ENCODE assay signal across 8 cellular contexts in the genomic region with DNA sequence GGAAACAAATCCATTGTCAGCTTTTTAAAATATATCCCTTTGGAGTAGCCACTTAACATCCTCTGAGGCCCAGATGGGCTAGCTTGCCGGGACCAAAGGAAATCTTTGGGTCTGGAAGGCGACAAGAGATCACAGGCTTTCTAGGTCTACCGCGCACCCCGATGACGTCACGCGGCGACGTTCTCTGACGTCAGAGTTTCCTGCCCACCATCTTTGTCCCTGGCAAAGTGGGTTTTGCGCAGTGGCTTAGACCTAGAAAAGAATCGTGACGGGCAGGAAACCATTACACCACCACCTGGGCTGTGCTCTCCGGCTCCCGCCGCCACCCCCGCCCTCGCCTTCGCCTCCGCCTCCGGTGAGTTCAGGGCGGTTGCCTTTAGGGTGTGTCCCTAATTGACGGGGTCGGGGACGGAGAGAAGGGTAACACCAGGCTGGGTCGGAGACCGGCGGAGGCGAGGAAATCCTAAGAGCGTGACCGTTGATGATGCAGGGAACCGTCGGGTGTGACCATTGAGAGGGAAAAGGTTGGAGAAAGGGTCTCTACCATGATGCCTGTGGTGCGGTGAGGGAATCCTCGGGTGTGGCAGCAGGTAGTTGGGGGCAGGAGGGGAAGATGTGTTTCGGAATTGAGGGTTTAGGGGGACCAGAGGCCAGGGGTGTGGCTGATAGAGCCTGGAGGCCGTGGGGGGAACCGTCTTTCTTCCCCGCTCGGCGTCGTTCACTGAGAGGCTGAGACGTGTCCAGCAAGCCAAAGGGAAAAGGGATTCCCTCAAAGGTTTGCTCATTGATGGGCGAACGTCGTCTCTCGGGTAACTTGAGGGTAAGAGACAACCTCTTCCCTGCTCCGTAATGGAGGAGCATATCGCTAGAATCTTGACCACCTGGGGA. TPM values are rescaled to one million over a fixed set of nuclear protein-coding genes. Genes with fewer than 3 reads are reported as not detected.
DNase-seq lines count a peak whose midpoint lies in the region; ATAC-seq, FAIRE-seq and TF ChIP-seq lines count a peak whose summit lies in the region.

A gene (plus strand): TSS at position 249 of the 888 bp plus-strand sequence. CDS start 6,709 bp downstream, outside the sequence.

- peaks cover 36% of the 10 kb centered on the region for H4K20me1 ChIP-seq in astrocyte (ENCODE audit: insufficient read depth, low read length)

- DNase-seq in NCI-H2029 (lab: John Stamatoyannopoulos, UW) (peak; percentile 84), T-helper 22 cell (ENCODE audit: low read depth) (peak; percentile 94), astrocyte (ENCODE audit: low read depth) (peak; percentile 89), hepatic stellate cell (ENCODE audit: low spot score) (peak; percentile 81), aorta (peak; percentile 94 to 97)

- H3K79me2 ChIP-seq in astrocyte (ENCODE audit: insufficient read depth, low read length) = peaks cover 52% of the 10 kb centered on the region

- no peaks in the 10 kb centered on the region for H3K9me3 Mint-ChIP-seq in astrocyte (ENCODE audit: unreplicated experiment)

- ATAC-seq in GM18499 (IDR thresholded peaks at IDR 0.05; ENCODE audit: insufficient read depth, unreplicated experiment) (peak; percentile 73), HG02970 (IDR thresholded peaks at IDR 0.05; ENCODE audit: low FRiP score, unreplicated experiment) (peak; percentile 91), aorta (ENCODE audit: low FRiP score) (peak; percentile 96)

- H3K9me3 ChIP-seq in astrocyte (ENCODE audit: insufficient read depth, low read depth, low read length) = no peaks in the 10 kb centered on the region
- H3K9me3 ChIP-seq in aorta (ENCODE audit: control insufficient read depth, low read length) = no peaks in the 10 kb centered on the region

- H3K4me1 Mint-ChIP-seq in astrocyte (ENCODE audit: low read depth, unreplicated experiment) = peaks cover 9% of the 10 kb centered on the region

- H2AFZ ChIP-seq in astrocyte (ENCODE audit: low read depth, low read length) = peak within 1 kb of the TSS; percentile 86

- H3K9ac ChIP-seq in astrocyte (ENCODE audit: low read length) = peak within 1 kb of the TSS; percentile 99
- peak within 1 kb of the TSS; percentile 100 for H3K9ac ChIP-seq in rectal smooth muscle tissue (ENCODE audit: low read length)

- intact Hi-C loops in aorta (cut with DNase I) = loop anchor here in 1 of 2 donors (1.0 kb wide), 1 partner anchor 20 kb away; no protein-coding TSS in a partner anchor

- peak within 1 kb of the TSS; percentile 98 for H3K4me2 ChIP-seq in astrocyte (ENCODE audit: low read length)

- H3K36me3 Mint-ChIP-seq in astrocyte (ENCODE audit: low read depth, unreplicated experiment) = peaks cover 3% of the 10 kb centered on the region

- peak within 1 kb of the TSS; percentile 99 for H3K27ac Mint-ChIP-seq in astrocyte (ENCODE audit: unreplicated experiment)

- 0% methylated on average over 50 of the region's 50 CpGs for WGBS in aorta, 2 donors

- TF ChIP-seq CTCF in astrocyte (IDR thresholded peaks at IDR 0.05; ENCODE audit: insufficient read depth, low read depth, low read length) = no peak

- peak within 1 kb of the TSS; percentile 100 for H3K4me3 Mint-ChIP-seq in astrocyte (ENCODE audit: unreplicated experiment)

- H3K27ac ChIP-seq in astrocyte (ENCODE audit: low read depth, low read length) (peak within 1 kb of the TSS; percentile 94), rectal smooth muscle tissue (ENCODE audit: low read depth, low read length) (peak within 1 kb of the TSS; percentile 93), aorta (ENCODE audit: low read depth in 1 of 2, low read length in 2 of 2) (peak within 1 kb of the TSS in 1 of 2 donors; percentile 62)

- H3K27me3 ChIP-seq in astrocyte (ENCODE audit: insufficient read depth, low read length) (no peaks in the 10 kb centered on the region), rectal smooth muscle tissue (ENCODE audit: control insufficient read depth, insufficient read depth, low read length) (no peaks in the 10 kb centered on the region), aorta (ENCODE audit: control insufficient read depth in 1 of 2, insufficient read depth in 2 of 2, low read length in 1 of 2) (no peaks in the 10 kb centered on the region)

- peaks cover 9% of the 10 kb centered on the region for H3K4me1 ChIP-seq in astrocyte (ENCODE audit: insufficient read depth, low read length)
- peaks cover 7% of the 10 kb centered on the region for H3K4me1 ChIP-seq in rectal smooth muscle tissue (ENCODE audit: control insufficient read depth, insufficient read depth, low read length)
- H3K4me1 ChIP-seq in aorta (ENCODE audit: control insufficient read depth in 1 of 2, insufficient read depth in 2 of 2, low read length in 2 of 2) = no peaks in the 10 kb centered on the region

- H3K4me3 ChIP-seq in astrocyte (ENCODE audit: insufficient read depth, low read depth, low read length) = peak within 1 kb of the TSS; percentile 100
- peak within 1 kb of the TSS; percentile 100 for H3K4me3 ChIP-seq in rectal smooth muscle tissue (ENCODE audit: low read length)
- H3K4me3 ChIP-seq in aorta (ENCODE audit: low read length in 2 of 2) = peak within 1 kb of the TSS; percentile 43 to 86

- FAIRE-seq in astrocyte (lab: Jason Lieb, UNC) = peak; percentile 74

- H3K36me3 ChIP-seq in astrocyte (ENCODE audit: insufficient read depth, low read length) (no peaks in the 10 kb centered on the region), rectal smooth muscle tissue (ENCODE audit: control insufficient read depth, insufficient read depth, low read length) (no peaks in the 10 kb centered on the region), aorta (ENCODE audit: control insufficient read depth in 1 of 2, insufficient read depth in 2 of 2, low read length in 1 of 2) (no peaks in the 10 kb centered on the region)

- peaks cover 9% of the 10 kb centered on the region for H3K27me3 Mint-ChIP-seq in astrocyte (ENCODE audit: low read depth, unreplicated experiment)

RNA-seq across cellular contexts. Expression of the gene that starts here (rescaled TPM):
- 288 and 313 TPM in 2 replicates for total RNA-seq in astrocyte
- total RNA-seq in aorta = 100 to 1,000 TPM; 107 to 120 TPM
- polyA plus RNA-seq in aorta = 10 to 100 TPM; 17.9 to 26.5 TPM
